ENCODE assay signal across 1 cellular context in the genomic region with DNA sequence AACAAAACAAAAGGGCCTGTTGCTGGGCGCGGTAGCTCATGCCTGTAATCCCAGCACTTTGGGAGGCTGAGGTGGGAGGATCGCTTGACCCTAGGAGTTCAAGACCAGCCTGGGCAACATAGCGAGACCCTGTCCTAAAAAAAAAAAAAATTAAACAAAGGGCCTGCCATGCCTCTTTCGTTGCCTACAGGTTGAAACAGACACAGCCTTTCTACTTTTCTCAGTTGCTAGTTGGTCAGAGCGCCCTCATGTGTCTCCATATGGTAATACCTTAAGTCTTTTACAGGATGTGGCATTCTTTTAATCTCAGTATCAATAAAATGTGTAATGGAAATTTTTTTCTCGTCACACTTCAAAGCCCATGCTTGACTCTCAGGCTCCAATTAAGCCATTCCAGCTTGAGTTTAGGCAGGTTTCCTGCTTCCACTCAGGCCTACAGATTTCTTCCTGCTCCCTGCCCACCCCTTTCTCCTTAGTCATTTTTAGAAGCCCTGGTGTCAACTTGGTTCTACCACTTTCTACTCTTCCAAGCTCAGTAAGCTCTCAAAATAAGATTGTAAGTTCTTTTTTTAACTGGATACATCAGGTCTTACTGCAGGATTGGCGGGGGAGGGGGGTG.
TF ChIP-seq lines count a peak whose summit lies in the region.

No MANE protein-coding gene starts in this region.

TF ChIP-seq in IMR-90, 13 proteins besides CTCF, POLR2A, EP300 and RAD21:
- TF ChIP-seq, protein P1, sequence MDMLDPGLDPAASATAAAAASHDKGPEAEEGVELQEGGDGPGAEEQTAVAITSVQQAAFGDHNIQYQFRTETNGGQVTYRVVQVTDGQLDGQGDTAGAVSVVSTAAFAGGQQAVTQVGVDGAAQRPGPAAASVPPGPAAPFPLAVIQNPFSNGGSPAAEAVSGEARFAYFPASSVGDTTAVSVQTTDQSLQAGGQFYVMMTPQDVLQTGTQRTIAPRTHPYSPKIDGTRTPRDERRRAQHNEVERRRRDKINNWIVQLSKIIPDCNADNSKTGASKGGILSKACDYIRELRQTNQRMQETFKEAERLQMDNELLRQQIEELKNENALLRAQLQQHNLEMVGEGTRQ (IDR thresholded peaks at IDR 0.05; ENCODE audit: low read depth, low read length): no peak
- peak; percentile 15; the same call in 1 of the 2 replicates for TF ChIP-seq SMC3 (IDR thresholded peaks at IDR 0.05; ENCODE audit: low read depth, low read length)
